1 cellular context compared by ENCODE assay signal in genomic region chr1:24159366-24159765, GRCh38.
TF ChIP-seq lines count a peak whose summit lies in the region.

No MANE protein-coding gene starts in this region.

TF ChIP-seq in WTC11, 78 proteins besides CTCF, POLR2A, EP300 and RAD21 (continued from another document):
- TF ChIP-seq AFF4 (CRISPR knock-in tag; IDR thresholded peaks at IDR 0.05; ENCODE audit: borderline replicate concordance) (no peak), CREM (CRISPR knock-in tag; IDR thresholded peaks at IDR 0.05) (no peak)
TF ChIP-seq in WTC11: peak in this region for 0.
